ENCODE assay signal across 8 cellular contexts in the genomic region with DNA sequence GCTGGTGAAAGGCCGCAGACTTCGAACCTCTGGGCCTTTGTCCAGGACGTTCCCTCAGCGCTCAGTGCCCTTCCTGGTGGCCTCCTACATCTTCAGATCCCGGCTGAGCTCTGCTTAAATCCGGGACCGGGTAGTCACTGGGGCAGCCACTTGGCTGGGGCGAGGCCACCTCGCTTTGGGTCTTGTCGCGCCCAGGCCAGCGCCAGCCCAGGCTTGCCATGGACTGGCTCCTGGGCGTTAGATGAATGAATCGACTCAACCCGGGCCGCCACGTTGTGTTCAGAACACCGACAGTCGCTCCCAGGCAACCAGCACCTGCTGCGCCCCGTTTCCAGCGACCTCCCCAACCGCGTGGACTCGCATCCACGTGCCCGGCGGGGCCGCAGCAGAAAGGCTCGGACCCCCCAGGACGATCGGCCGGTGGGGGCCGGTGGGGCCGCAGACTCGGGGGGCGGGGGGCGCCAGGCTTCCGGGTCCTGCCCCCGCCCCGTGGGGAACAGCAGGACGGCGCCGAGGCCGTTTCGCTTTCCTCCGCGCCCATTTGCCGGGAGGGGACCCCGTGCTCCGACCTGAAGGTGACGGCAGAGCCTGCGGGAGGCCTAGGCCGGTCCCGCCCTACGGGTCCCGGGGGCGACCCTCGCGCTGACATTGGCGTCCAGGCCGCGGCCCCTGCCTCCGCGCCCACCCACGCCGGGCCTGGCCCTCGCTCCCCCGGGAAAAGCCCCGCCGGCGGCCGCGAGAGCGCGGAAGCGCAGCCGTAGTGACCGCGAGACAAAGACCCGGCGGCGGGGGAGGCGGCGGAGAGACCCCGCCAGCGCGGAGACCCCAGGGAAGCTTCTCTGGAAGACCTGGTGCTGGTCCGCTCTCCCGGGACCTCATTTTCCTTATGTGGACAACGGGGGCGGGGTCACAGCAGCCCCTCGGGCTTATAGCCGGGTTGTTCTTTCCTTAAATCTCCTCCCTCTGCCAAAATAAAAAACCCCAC. TPM values are rescaled to one million over a fixed set of nuclear protein-coding genes. Genes with fewer than 3 reads are reported as not detected.
DNase-seq lines count a peak whose midpoint lies in the region; ATAC-seq and TF ChIP-seq lines count a peak whose summit lies in the region.

No MANE protein-coding gene starts in this region.

- peaks cover 10% of the 10 kb centered on the region for H3K4me1 Mint-ChIP-seq in activated naive CD8-positive, alpha-beta T cell treated with anti-CD3 and anti-CD28 coated beads, Interleukin-2, amount 50 U/mL, for 24 hours

- POLR2A ChIA-PET in RWPE1 (lab: Yijun Ruan, JAX; ENCODE audit: low non-redundant PET) = interaction anchor here (0.7 kb wide), 2 partner anchors 27 to 640 kb away, joined by 3 to 14 read pairs; no protein-coding TSS in a partner anchor

- H3K9ac ChIP-seq in smooth muscle cell (ENCODE audit: low read depth) = peak overlapping the region; percentile 89

- 11% methylated on average over 78 of the region's 94 CpGs for WGBS in smooth muscle cell (ENCODE audit: low lambda C conversion rate)

- CTCF ChIA-PET in RWPE1 (lab: Yijun Ruan, JAX) = no interaction called here

- H3K36me3 ChIP-seq in smooth muscle cell (ENCODE audit: low read depth) = no peaks in the 10 kb centered on the region

- H3K4me1 ChIP-seq in smooth muscle cell (ENCODE audit: low read depth) = peaks cover 11% of the 10 kb centered on the region

- peak; percentile 50 for ATAC-seq in activated naive CD8-positive, alpha-beta T cell treated with anti-CD3 and anti-CD28 coated beads, Interleukin-2, amount 50 U/mL, for 24 hours

- H3K4me3 ChIP-seq in iPS-11a (ENCODE audit: low read depth, low read length) = peak overlapping the region; percentile 56
- peak overlapping the region; percentile 79 for H3K4me3 ChIP-seq in smooth muscle cell

- no peak for TF ChIP-seq CTCF in RWPE1 (conservative IDR thresholded peaks at IDR 0.05; ENCODE audit: low read depth)
- TF ChIP-seq CTCF in smooth muscle cell (IDR thresholded peaks at IDR 0.05; ENCODE audit: borderline replicate concordance, insufficient read depth, poor library complexity, severe bottlenecking) = no peak

- H3K27ac Mint-ChIP-seq in activated naive CD8-positive, alpha-beta T cell treated with anti-CD3 and anti-CD28 coated beads, Interleukin-2, amount 50 U/mL, for 24 hours = peak overlapping the region; percentile 59

- H4K20me1 ChIP-seq in smooth muscle cell (ENCODE audit: low read depth) = no peaks in the 10 kb centered on the region

- peaks cover 2% of the 10 kb centered on the region for H3K27me3 Mint-ChIP-seq in activated naive CD8-positive, alpha-beta T cell treated with anti-CD3 and anti-CD28 coated beads, Interleukin-2, amount 50 U/mL, for 24 hours

- H2AFZ ChIP-seq in smooth muscle cell (ENCODE audit: low read depth) = peak overlapping the region; percentile 98

- H3K4me2 ChIP-seq in smooth muscle cell = peak overlapping the region; percentile 98

- peak overlapping the region; percentile 49 for H3K4me3 Mint-ChIP-seq in activated naive CD8-positive, alpha-beta T cell treated with anti-CD3 and anti-CD28 coated beads, Interleukin-2, amount 50 U/mL, for 24 hours

- peak overlapping the region; percentile 92 for H3K27ac ChIP-seq in RWPE1
- no peak overlapping the region for H3K27ac ChIP-seq in smooth muscle cell (ENCODE audit: low read depth)

- no peaks in the 10 kb centered on the region for H3K79me2 ChIP-seq in smooth muscle cell (ENCODE audit: low read depth)

- no peaks in the 10 kb centered on the region for H3F3A ChIP-seq in smooth muscle cell (ENCODE audit: low read depth)

- peak; percentile 11 for DNase-seq in NCI-H2196 (lab: John Stamatoyannopoulos, UW; ENCODE audit: unreplicated experiment)
- no peak for DNase-seq in NCI-H2196 treated with DMSO at 0.1 percent for 48 hours (lab: John Stamatoyannopoulos, UW; ENCODE audit: unreplicated experiment)
- DNase-seq in RWPE1 (ENCODE audit: low spot score) = no peak
- peak; percentile 53 for DNase-seq in activated naive CD8-positive, alpha-beta T cell treated with anti-CD3 and anti-CD28 coated beads, Interleukin-2, amount 50 U/mL, for 24 hours
- DNase-seq in smooth muscle cell (lab: John Stamatoyannopoulos, UW; ENCODE audit: unreplicated experiment) = no peak
- no peak for DNase-seq in NCI-H2107 treated with DMSO at 0.1 percent for 48 hours (lab: John Stamatoyannopoulos, UW; ENCODE audit: unreplicated experiment)
- DNase-seq in HuH-7.5 (ENCODE audit: low spot score) = no peak

- no peaks in the 10 kb centered on the region for H3K9me3 ChIP-seq in smooth muscle cell (replicated peaks; ENCODE audit: low read depth)

- no peaks in the 10 kb centered on the region for H3K36me3 Mint-ChIP-seq in activated naive CD8-positive, alpha-beta T cell treated with anti-CD3 and anti-CD28 coated beads, Interleukin-2, amount 50 U/mL, for 24 hours (ENCODE audit: low read depth)

- H3K27me3 ChIP-seq in smooth muscle cell (ENCODE audit: low read depth) = no peaks in the 10 kb centered on the region

- no peaks in the 10 kb centered on the region for H3K9me3 Mint-ChIP-seq in activated naive CD8-positive, alpha-beta T cell treated with anti-CD3 and anti-CD28 coated beads, Interleukin-2, amount 50 U/mL, for 24 hours

RNA-seq across cellular contexts. Expression of a gene that starts 37.3 kb away (rescaled TPM):
- 25.7 and 29.3 TPM in 2 replicates for total RNA-seq in smooth muscle cell
- 4.4 and 5.5 TPM in 2 replicates for polyA plus RNA-seq in smooth muscle cell

RNA-seq across cellular contexts. Expression of a gene that starts 45.6 kb away (rescaled TPM):
- 14.0 and 17.2 TPM in 2 replicates for total RNA-seq in smooth muscle cell
- 38.9 and 40.3 TPM in 2 replicates for polyA plus RNA-seq in smooth muscle cell

Comparison
In these comparisons a context has a peak if more than half of its experiments do, and no peak if none do; other contexts are left out.
1. DNase-seq: peak in NCI-H2196 (single experiment) and activated naive CD8-positive, alpha-beta T cell treated with anti-CD3 and anti-CD28 coated beads, Interleukin-2, amount 50 U/mL, for 24 hours (single experiment); none in NCI-H2196 treated with DMSO at 0.1 percent for 48 hours (single experiment), RWPE1 (single experiment), smooth muscle cell (single experiment), NCI-H2107 treated with DMSO at 0.1 percent for 48 hours (single experiment) and HuH-7.5 (single experiment).